ENCODE assay signal across 23 cellular contexts in genomic region chr16:75398333-75398732, GRCh38.
"Had no signal": no experiment of that assay in that cellular context is flagged by ENCODE, and none has a peak within 500 bp of the region (broad histone marks: within the 10 kb centered on the region; RNA-seq: fewer than 3 reads in every experiment).

No MANE protein-coding gene starts in this region.

- H3K9me3 Mint-ChIP-seq: activated CD8-positive, alpha-beta T cell treated with anti-CD3 and anti-CD28 coated beads for 36 hours; activated naive CD8-positive, alpha-beta T cell treated with anti-CD3 and anti-CD28 coated beads, Interleukin-2, amount 10 ng/mL, durations not matched to agents 7 days and 5 days; activated T-cell treated with anti-CD3 and anti-CD28 coated beads, Interleukin-2, amount 50 U/mL, for 72 hours; brain; IgD-negative memory B cell had no signal

- H3K4me3 ChIP-seq: adrenal gland, Peyer's patch had no signal

- H3K27me3 ChIP-seq: adrenal gland, Peyer's patch had no signal

- DNase-seq: activated CD4-positive, CD25-positive, alpha-beta regulatory T cell; activated CD8-positive, alpha-beta memory T cell treated with anti-CD3 and anti-CD28 coated beads, Interleukin-2, amount 50 U/mL, for 4 hours; activated CD8-positive, alpha-beta T cell treated with anti-CD3 and anti-CD28 coated beads for 36 hours; activated naive CD4-positive, alpha-beta T cell treated with anti-CD3 and anti-CD28 coated beads, Interleukin-2, amount 50 U/mL, for 16 hours; activated naive CD8-positive, alpha-beta T cell treated with anti-CD3 and anti-CD28 coated beads, Interleukin-2, amount 10 ng/mL, durations not matched to agents 7 days and 5 days; activated T-cell treated with anti-CD3 and anti-CD28 coated beads, Interleukin-2, amount 50 U/mL, for 72 hours; anterior cingulate cortex; KG1; NCI-H1048; NCI-H146; NCI-H187 treated with DMSO at 0.1 percent for 48 hours; NCI-H2107; NCI-H2171 treated with DMSO at 0.1 percent for 48 hours; NCI-H226; Peyer's patch; SHP77 treated with DMSO at 0.1 percent for 48 hours; T-helper 2 cell; T1000 had no signal

- H3K27ac ChIP-seq: Peyer's patch, RWPE1 had no signal

- H3K4me3 Mint-ChIP-seq: activated CD8-positive, alpha-beta T cell treated with anti-CD3 and anti-CD28 coated beads for 36 hours; activated naive CD8-positive, alpha-beta T cell treated with anti-CD3 and anti-CD28 coated beads, Interleukin-2, amount 10 ng/mL, durations not matched to agents 7 days and 5 days; activated T-cell treated with anti-CD3 and anti-CD28 coated beads, Interleukin-2, amount 50 U/mL, for 72 hours; brain; IgD-negative memory B cell had no signal

- H3K27ac Mint-ChIP-seq: activated CD8-positive, alpha-beta T cell treated with anti-CD3 and anti-CD28 coated beads for 36 hours; activated naive CD8-positive, alpha-beta T cell treated with anti-CD3 and anti-CD28 coated beads, Interleukin-2, amount 10 ng/mL, durations not matched to agents 7 days and 5 days; activated T-cell treated with anti-CD3 and anti-CD28 coated beads, Interleukin-2, amount 50 U/mL, for 72 hours; IgD-negative memory B cell had no signal

- H3K27me3 Mint-ChIP-seq: activated CD8-positive, alpha-beta T cell treated with anti-CD3 and anti-CD28 coated beads for 36 hours; activated naive CD8-positive, alpha-beta T cell treated with anti-CD3 and anti-CD28 coated beads, Interleukin-2, amount 10 ng/mL, durations not matched to agents 7 days and 5 days; brain; IgD-negative memory B cell had no signal

- H3K4me1 Mint-ChIP-seq: IgD-negative memory B cell had no signal

- ATAC-seq: activated CD8-positive, alpha-beta T cell treated with anti-CD3 and anti-CD28 coated beads for 36 hours; activated T-cell treated with anti-CD3 and anti-CD28 coated beads, Interleukin-2, amount 50 U/mL, for 72 hours had no signal

- H3K9me3 ChIP-seq: adrenal gland, Peyer's patch had no signal

- FAIRE-seq: TTC549 had no signal
